In genomic region chr3:10581716-10582115, GRCh38 we compare ENCODE assay signal across 33 cellular contexts.
"Had no signal": no experiment of that assay in that cellular context is flagged by ENCODE, and none has a peak within 500 bp of the region (broad histone marks: within the 10 kb centered on the region; RNA-seq: fewer than 3 reads in every experiment).

No MANE protein-coding gene starts in this region.

- H3K9me3 ChIP-seq: adrenal gland, Peyer's patch, SJSA1, SK-N-SH had no signal

- ATAC-seq: activated CD4-positive, alpha-beta T cell treated with anti-CD3 and anti-CD28 coated beads for 36 hours; activated CD4-positive, CD25-positive, alpha-beta regulatory T cell treated with anti-CD3 and anti-CD28 coated beads, Interleukin-2, amount 50 U/mL, for 24 hours; activated naive CD4-positive, alpha-beta T cell treated with anti-CD3 and anti-CD28 coated beads, Interleukin-2, amount 50 U/mL, for 72 hours; activated T-cell treated with anti-CD3 and anti-CD28 coated beads, Interleukin-2, amount 50 U/mL, for 4 hours; PC-3; WTC11 had no signal

- H3K4me1 ChIP-seq: adrenal gland, Peyer's patch, SJSA1 had no signal

- H3K36me3 ChIP-seq: adrenal gland, brain microvascular endothelial cell, Peyer's patch, SJSA1 had no signal

- H3K9ac ChIP-seq: KMS-11, SK-N-SH had no signal

- DNase-seq: activated CD4-positive, alpha-beta memory T cell treated with anti-CD3 and anti-CD28 coated beads for 36 hours; activated CD4-positive, alpha-beta T cell treated with anti-CD3 and anti-CD28 coated beads for 36 hours; activated CD4-positive, alpha-beta T cell treated with anti-CD3 and anti-CD28 coated beads, Interleukin-2, amount 50 U/mL, for 1 hour; activated CD8-positive, alpha-beta memory T cell treated with anti-CD3 and anti-CD28 coated beads, Interleukin-2, amount 50 U/mL, for 4 hours; activated gamma-delta T cell treated with Interleukin-2 at 50 U/mL for 16 hours; activated naive CD4-positive, alpha-beta T cell treated with anti-CD3 and anti-CD28 coated beads for 36 hours; activated T-cell treated with anti-CD3 and anti-CD28 coated beads for 4 hours; activated T-cell treated with anti-CD3 and anti-CD28 coated beads, Interleukin-2, amount 50 U/mL, for 4 hours; adrenal gland; brain microvascular endothelial cell; MM.1S; MV-4-11; NCI-H1092 treated with DMSO at 0.1 percent for 48 hours; NCI-H1417; NCI-H146; NCI-H187; NCI-H2081; NCI-H226; NCI-H446 treated with DMSO at 0.1 percent for 48 hours; NCI-H524; NCI-H69; NCI-H82; PC-3; Peyer's patch; RPMI8226; SHP77 treated with DMSO at 0.1 percent for 48 hours; SK-N-SH had no signal

- H3K27me3 ChIP-seq: adrenal gland, Peyer's patch had no signal

- H3K4me3 ChIP-seq: adrenal gland, Peyer's patch, SJSA1 had no signal

- FAIRE-seq: TTC549 had no signal

- H3K4me2 ChIP-seq: KMS-11, SK-N-SH had no signal

- H3K27ac ChIP-seq: adrenal gland, brain microvascular endothelial cell, KMS-11, Peyer's patch, SJSA1 had no signal
